In genomic region chr1:242147096-242147976, GRCh38 we compare ENCODE assay signal across 9 cellular contexts.
DNase-seq lines count a peak whose midpoint lies in the region; ATAC-seq and TF ChIP-seq lines count a peak whose summit lies in the region.
"Had no signal": no experiment of that assay in that cellular context is flagged by ENCODE, and none has a peak within 500 bp of the region (broad histone marks: within the 10 kb centered on the region; RNA-seq: fewer than 3 reads in every experiment).

No MANE protein-coding gene starts in this region.

- no peak overlapping the region for H3K4ac ChIP-seq in mesenchymal stem cell (ENCODE audit: low read depth in 1 of 2, low read length in 2 of 2)

- ATAC-seq in GM18861 (IDR thresholded peaks at IDR 0.05; ENCODE audit: unreplicated experiment) (peak; percentile 57), HG03060 (IDR thresholded peaks at IDR 0.05; ENCODE audit: low read depth, unreplicated experiment) (peak; percentile 52), HG02870 (IDR thresholded peaks at IDR 0.05; ENCODE audit: unreplicated experiment) (no peak)

- intact Hi-C loops in tibial artery (cut with DNase I; ENCODE audit: low total_unique reads): no loop called here

- H3K9ac ChIP-seq in mesenchymal stem cell (ENCODE audit: low read length): peak overlapping the region; percentile 91

- H2BK15ac ChIP-seq in mesenchymal stem cell (ENCODE audit: low read depth, poor library complexity, severe bottlenecking): no peak overlapping the region

- no peak overlapping the region for H4K91ac ChIP-seq in mesenchymal stem cell (ENCODE audit: low read length)

- H2AFZ ChIP-seq in mesenchymal stem cell (ENCODE audit: low read depth, low read length): no peak overlapping the region

- H3K14ac ChIP-seq in mesenchymal stem cell (ENCODE audit: low read length in 2 of 2): no peak overlapping the region

- no peak overlapping the region for H2BK12ac ChIP-seq in mesenchymal stem cell (ENCODE audit: low read length in 2 of 2)

- no peak overlapping the region for H2BK120ac ChIP-seq in mesenchymal stem cell (ENCODE audit: low read depth, low read length)

- H3K4me3 ChIP-seq in mesenchymal stem cell (ENCODE audit: insufficient read depth in 1 of 2, low read depth in 1 of 2, low read length in 2 of 2) (peak overlapping the region in 1 of 2 experiments; percentile 69), tibial artery (no peak overlapping the region)

- H3K9me3 ChIP-seq in mesenchymal stem cell (ENCODE audit: control insufficient read depth, low read length) (no peaks in the 10 kb centered on the region), tibial artery (peaks cover 0 to 22% (median 0%) of the 10 kb centered on the region in 3 donors)

- H3K36me3 ChIP-seq in mesenchymal stem cell (ENCODE audit: control insufficient read depth in 1 of 2, insufficient read depth in 2 of 2, low read depth in 1 of 2, low read length in 2 of 2) (no peaks in the 10 kb centered on the region), tibial artery (no peaks in the 10 kb centered on the region)

- no peak overlapping the region for H3K18ac ChIP-seq in mesenchymal stem cell (ENCODE audit: low read depth in 1 of 2, low read length in 2 of 2)

- no peak overlapping the region for H2AK5ac ChIP-seq in mesenchymal stem cell (ENCODE audit: low read length, severe bottlenecking)

- H3K79me1 ChIP-seq in mesenchymal stem cell (replicated peaks; ENCODE audit: low read length, poor library complexity, severe bottlenecking): no peaks in the 10 kb centered on the region

- H4K8ac ChIP-seq in mesenchymal stem cell (ENCODE audit: low read length): no peak overlapping the region

- WGBS in mesenchymal stem cell: 43% methylated on average over 4 of the region's 4 CpGs

- H3K27me3 ChIP-seq in mesenchymal stem cell (ENCODE audit: control insufficient read depth in 1 of 2, insufficient read depth in 1 of 2, low read length in 2 of 2) (no peaks in the 10 kb centered on the region), tibial artery (no peaks in the 10 kb centered on the region)

- H3K23ac ChIP-seq in mesenchymal stem cell (ENCODE audit: low read length in 2 of 2): no peak overlapping the region

- H3K4me2 ChIP-seq in mesenchymal stem cell (ENCODE audit: low read length, poor library complexity, severe bottlenecking): peak overlapping the region; percentile 73

- DNase-seq in SKM-1 (lab: John Stamatoyannopoulos, UW; ENCODE audit: unreplicated experiment) (peak; percentile 96), mesenchymal stem cell (no peak), GM20000 (ENCODE audit: low spot score) (no peak), SW480 (ENCODE audit: low spot score) (no peak), tibial artery (no peak)
- DNase-seq: Karpas-422 had no signal

- no peak overlapping the region for H2BK5ac ChIP-seq in mesenchymal stem cell (ENCODE audit: low read depth, low read length, poor library complexity, severe bottlenecking)

- H3K27ac ChIP-seq in mesenchymal stem cell (ENCODE audit: low read length, poor library complexity, severe bottlenecking): peak overlapping the region; percentile 81
- H3K27ac ChIP-seq in tibial artery: no peak overlapping the region

- no peaks in the 10 kb centered on the region for H3K4me1 ChIP-seq in mesenchymal stem cell (ENCODE audit: control insufficient read depth, insufficient read depth, low read depth, low read length)
- H3K4me1 ChIP-seq in tibial artery: no peaks in the 10 kb centered on the region

- TF ChIP-seq CTCF in GM20000 (IDR thresholded peaks at IDR 0.05; ENCODE audit: extremely low read depth, missing control alignments) (no peak), tibial artery (IDR thresholded peaks at IDR 0.05) (no peak)
